ENCODE assay signal across 19 cellular contexts in the genomic region with DNA sequence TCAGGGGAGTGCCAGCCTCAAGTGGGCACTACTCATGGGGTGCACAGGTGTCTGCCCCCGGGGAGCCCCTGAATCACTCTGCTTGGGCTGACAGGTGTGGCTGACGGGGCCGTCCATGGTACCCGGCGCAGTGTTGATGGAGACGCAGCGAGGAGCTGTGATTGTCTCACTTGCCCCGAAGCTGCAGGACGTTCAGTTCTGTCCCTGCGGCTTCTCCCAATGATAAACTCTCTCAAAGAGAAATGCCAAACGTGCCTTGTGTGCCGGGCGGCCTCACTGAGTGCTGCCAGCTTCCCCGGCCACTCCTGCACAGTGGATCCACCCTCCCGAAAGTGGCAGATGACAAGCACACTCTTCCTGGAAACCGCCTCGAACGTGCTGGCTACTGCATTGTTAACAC.
"Had no signal": no experiment of that assay in that cellular context is flagged by ENCODE, and none has a peak within 500 bp of the region (broad histone marks: within the 10 kb centered on the region; RNA-seq: fewer than 3 reads in every experiment).

No MANE protein-coding gene starts in this region.

- H3K27me3 ChIP-seq: stomach, testis had no signal

- H3K9me3 ChIP-seq: gastroesophageal sphincter, neutrophil, stomach, testis had no signal

- H3K9me3 Mint-ChIP-seq: activated CD8-positive, alpha-beta T cell treated with anti-CD3 and anti-CD28 coated beads for 36 hours; activated naive CD4-positive, alpha-beta T cell treated with anti-CD3 and anti-CD28 coated beads, Interleukin-2, amount 50 U/mL, for 24 hours; type B pancreatic cell had no signal

- H3K27ac Mint-ChIP-seq: activated CD4-positive, alpha-beta T cell treated with anti-CD3 and anti-CD28 coated beads, Interleukin-2, amount 10 ng/mL, durations not matched to agents 24 days and 14 days; activated CD8-positive, alpha-beta T cell treated with anti-CD3 and anti-CD28 coated beads for 36 hours; activated naive CD4-positive, alpha-beta T cell treated with anti-CD3 and anti-CD28 coated beads, Interleukin-2, amount 50 U/mL, for 24 hours; progenitor cell of endocrine pancreas; type B pancreatic cell had no signal

- ATAC-seq: activated CD8-positive, alpha-beta T cell treated with anti-CD3 and anti-CD28 coated beads for 36 hours; esophagus mucosa; gastroesophageal sphincter; left colon had no signal

- H3K36me3 ChIP-seq: breast epithelium, neutrophil had no signal

- H3K27me3 Mint-ChIP-seq: activated CD8-positive, alpha-beta T cell treated with anti-CD3 and anti-CD28 coated beads for 36 hours; activated naive CD4-positive, alpha-beta T cell treated with anti-CD3 and anti-CD28 coated beads, Interleukin-2, amount 50 U/mL, for 24 hours; type B pancreatic cell had no signal

- H3K27ac ChIP-seq: breast epithelium, gastroesophageal sphincter, neutrophil, stomach, testis had no signal

- H3K4me3 ChIP-seq: breast epithelium, gastroesophageal sphincter, stomach, testis had no signal

- H3K4me3 Mint-ChIP-seq: activated CD4-positive, alpha-beta T cell treated with anti-CD3 and anti-CD28 coated beads, Interleukin-2, amount 10 ng/mL, durations not matched to agents 24 days and 14 days; activated CD8-positive, alpha-beta T cell treated with anti-CD3 and anti-CD28 coated beads for 36 hours; activated naive CD4-positive, alpha-beta T cell treated with anti-CD3 and anti-CD28 coated beads, Interleukin-2, amount 50 U/mL, for 24 hours; type B pancreatic cell had no signal

- DNase-seq: activated CD4-positive, alpha-beta T cell treated with anti-CD3 and anti-CD28 coated beads, Interleukin-2, amount 10 ng/mL, durations not matched to agents 24 days and 14 days; activated CD8-positive, alpha-beta T cell treated with anti-CD3 and anti-CD28 coated beads for 36 hours; activated gamma-delta T cell; activated T-cell treated with anti-CD3 and anti-CD28 coated beads, Interleukin-2, amount 50 U/mL, for 48 hours; cerebellar nuclear complex; effector CD8-positive, alpha-beta T cell; small intestine; stimulated activated CD4-positive, alpha-beta T cell treated with anti-CD3 and anti-CD28 coated beads, Interleukin-4, amount 100 ng/mL, for 1 hour; stomach; T1000; testis had no signal

- H3K4me1 ChIP-seq: breast epithelium, gastroesophageal sphincter, stomach, testis had no signal
